In genomic region chr6:15770347-15771143, GRCh38 we compare ENCODE assay signal across 9 cellular contexts.
DNase-seq lines count a peak whose midpoint lies in the region; ATAC-seq and TF ChIP-seq lines count a peak whose summit lies in the region.
"Had no signal": no experiment of that assay in that cellular context is flagged by ENCODE, and none has a peak within 500 bp of the region (broad histone marks: within the 10 kb centered on the region; RNA-seq: fewer than 3 reads in every experiment).

No MANE protein-coding gene starts in this region.

- H3K27me3 Mint-ChIP-seq in activated B cell treated with CpG ODN at 0.5 μM for 24 hours = peaks cover 3% of the 10 kb centered on the region
- no peaks in the 10 kb centered on the region for H3K27me3 Mint-ChIP-seq in stimulated activated memory B cell treated with anti-CD40 and anti-IgM and Interleukin-4, amounts not matched to agents 10 μg/mL and 1 μg/mL and 100 μg/mL, for 72 hours
- H3K27me3 Mint-ChIP-seq in nephron progenitor cell (ENCODE audit: low read depth, poor library complexity) = no peaks in the 10 kb centered on the region

- intact Hi-C loops in Right ventricle myocardium superior (cut with DNase I) = no loop called here
- intact Hi-C loops in activated B cell treated with CpG ODN at 0.5 μM for 24 hours (cut with micrococcal nuclease) = loop anchor here (1.0 to 5.0 kb wide), 2 partner anchors 358 to 412 kb away; no protein-coding TSS in a partner anchor

- POLR2A ChIA-PET in activated B cell treated with CpG ODN at 0.5 μM for 24 hours (lab: Charles Lee) = interaction anchor here (0.6 to 1.4 kb wide), 2 partner anchors 59 to 358 kb away, joined by 4 to 15 read pairs; partner anchors contain the start of gene MYLIP

- no peaks in the 10 kb centered on the region for H3K36me3 ChIP-seq in right atrium auricular region
- H3K36me3 ChIP-seq in effector memory CD4-positive, alpha-beta T cell (ENCODE audit: control insufficient read depth, insufficient read depth, low read length) = no peaks in the 10 kb centered on the region
- H3K36me3 ChIP-seq: neutrophil had no signal

- H3K27ac Mint-ChIP-seq in activated B cell treated with CpG ODN at 0.5 μM for 24 hours (no peak overlapping the region), nephron progenitor cell (no peak overlapping the region)
- H3K27ac Mint-ChIP-seq in stimulated activated memory B cell treated with anti-CD40 and anti-IgM and Interleukin-4, amounts not matched to agents 10 μg/mL and 1 μg/mL and 100 μg/mL, for 72 hours = peak overlapping the region; percentile 85

- H3K27me3 ChIP-seq in right atrium auricular region = no peaks in the 10 kb centered on the region
- no peaks in the 10 kb centered on the region for H3K27me3 ChIP-seq in effector memory CD4-positive, alpha-beta T cell (replicated peaks; ENCODE audit: control insufficient read depth, insufficient read depth, low read length, poor library complexity, severe bottlenecking)
- H3K27me3 ChIP-seq: neutrophil had no signal

- peaks cover 4% of the 10 kb centered on the region for H3K4me1 Mint-ChIP-seq in activated B cell treated with CpG ODN at 0.5 μM for 24 hours
- H3K4me1 Mint-ChIP-seq in stimulated activated memory B cell treated with anti-CD40 and anti-IgM and Interleukin-4, amounts not matched to agents 10 μg/mL and 1 μg/mL and 100 μg/mL, for 72 hours = peaks cover 25% of the 10 kb centered on the region
- H3K4me1 Mint-ChIP-seq in nephron progenitor cell = peaks cover 24% of the 10 kb centered on the region

- H3K4me3 Mint-ChIP-seq in activated B cell treated with CpG ODN at 0.5 μM for 24 hours (no peak overlapping the region), nephron progenitor cell (no peak overlapping the region)
- H3K4me3 Mint-ChIP-seq in stimulated activated memory B cell treated with anti-CD40 and anti-IgM and Interleukin-4, amounts not matched to agents 10 μg/mL and 1 μg/mL and 100 μg/mL, for 72 hours = no peak overlapping the region

- H3K9me3 Mint-ChIP-seq in activated B cell treated with CpG ODN at 0.5 μM for 24 hours = no peaks in the 10 kb centered on the region
- H3K9me3 Mint-ChIP-seq in stimulated activated memory B cell treated with anti-CD40 and anti-IgM and Interleukin-4, amounts not matched to agents 10 μg/mL and 1 μg/mL and 100 μg/mL, for 72 hours = no peaks in the 10 kb centered on the region
- H3K9me3 Mint-ChIP-seq in nephron progenitor cell = no peaks in the 10 kb centered on the region

- H3K36me3 Mint-ChIP-seq in activated B cell treated with CpG ODN at 0.5 μM for 24 hours (ENCODE audit: low read depth) (no peaks in the 10 kb centered on the region), nephron progenitor cell (ENCODE audit: low read depth) (no peaks in the 10 kb centered on the region)
- peaks cover 3% of the 10 kb centered on the region for H3K36me3 Mint-ChIP-seq in stimulated activated memory B cell treated with anti-CD40 and anti-IgM and Interleukin-4, amounts not matched to agents 10 μg/mL and 1 μg/mL and 100 μg/mL, for 72 hours

- peak; percentile 15 for ATAC-seq in Right ventricle myocardium superior (ENCODE audit: poor library complexity)
- ATAC-seq in HG02938 (IDR thresholded peaks at IDR 0.05; ENCODE audit: unreplicated experiment) = peak; percentile 90
- peak; percentile 42 for ATAC-seq in activated B cell treated with CpG ODN at 0.5 μM for 24 hours (ENCODE audit: low read depth)
- ATAC-seq in stimulated activated memory B cell treated with anti-CD40 and anti-IgM and Interleukin-4, amounts not matched to agents 10 μg/mL and 1 μg/mL and 100 μg/mL, for 72 hours = peak; percentile 79

- H3K9me3 ChIP-seq in right atrium auricular region = no peaks in the 10 kb centered on the region
- no peaks in the 10 kb centered on the region for H3K9me3 ChIP-seq in effector memory CD4-positive, alpha-beta T cell (ENCODE audit: control insufficient read depth, low read length)
- H3K9me3 ChIP-seq: neutrophil had no signal

- TF ChIP-seq CTCF in right atrium auricular region (IDR thresholded peaks at IDR 0.05) = peak in 1 of 2 donors; percentile 20
- no peak for TF ChIP-seq CTCF in activated B cell treated with CpG ODN at 0.5 μM for 24 hours (IDR thresholded peaks at IDR 0.05)
- no peak for TF ChIP-seq CTCF in nephron progenitor cell (IDR thresholded peaks at IDR 0.05)

- H3K27ac ChIP-seq in right atrium auricular region = no peak overlapping the region
- no peak overlapping the region for H3K27ac ChIP-seq in effector memory CD4-positive, alpha-beta T cell (ENCODE audit: insufficient read depth, low read length, poor library complexity, severe bottlenecking)
- H3K27ac ChIP-seq: neutrophil had no signal

- H3K4me1 ChIP-seq in right atrium auricular region = no peaks in the 10 kb centered on the region
- no peaks in the 10 kb centered on the region for H3K4me1 ChIP-seq in effector memory CD4-positive, alpha-beta T cell (ENCODE audit: control insufficient read depth, insufficient read depth, low read length, poor library complexity, severe bottlenecking)

- CTCF ChIA-PET in activated B cell treated with CpG ODN at 0.5 μM for 24 hours (lab: Charles Lee) = interaction anchor here (0.9 to 2.0 kb wide), 3 partner anchors 358 to 412 kb away, joined by 3 to 11 read pairs (median 9); partner anchors contain the start of gene MYLIP

- H3K4me3 ChIP-seq in right atrium auricular region = no peak overlapping the region
- H3K4me3 ChIP-seq in effector memory CD4-positive, alpha-beta T cell (ENCODE audit: insufficient read depth, low read depth, low read length, poor library complexity, severe bottlenecking) = no peak overlapping the region

- DNase-seq in Right ventricle myocardium superior (no peak), right atrium auricular region (ENCODE audit: low spot score) (no peak), activated B cell treated with CpG ODN at 0.5 μM for 24 hours (no peak), nephron progenitor cell (no peak)
- DNase-seq in effector memory CD4-positive, alpha-beta T cell = no peak
- DNase-seq in activated CD4-positive, alpha-beta T cell treated with anti-CD3 and anti-CD28 coated beads for 1 hour = no peak

Comparison
In these comparisons a context has a peak if more than half of its experiments do, and no peak if none do; other contexts are left out.
1. ATAC-seq: peak in every context shown above with its lines; median percentile 90 in HG02938; 79 in stimulated activated memory B cell treated with anti-CD40 and anti-IgM and Interleukin-4, amounts not matched to agents 10 μg/mL and 1 μg/mL and 100 μg/mL, for 72 hours; 42 in activated B cell treated with CpG ODN at 0.5 μM for 24 hours; 15 in Right ventricle myocardium superior.